ENCODE assay signal across 10 cellular contexts in the genomic region with DNA sequence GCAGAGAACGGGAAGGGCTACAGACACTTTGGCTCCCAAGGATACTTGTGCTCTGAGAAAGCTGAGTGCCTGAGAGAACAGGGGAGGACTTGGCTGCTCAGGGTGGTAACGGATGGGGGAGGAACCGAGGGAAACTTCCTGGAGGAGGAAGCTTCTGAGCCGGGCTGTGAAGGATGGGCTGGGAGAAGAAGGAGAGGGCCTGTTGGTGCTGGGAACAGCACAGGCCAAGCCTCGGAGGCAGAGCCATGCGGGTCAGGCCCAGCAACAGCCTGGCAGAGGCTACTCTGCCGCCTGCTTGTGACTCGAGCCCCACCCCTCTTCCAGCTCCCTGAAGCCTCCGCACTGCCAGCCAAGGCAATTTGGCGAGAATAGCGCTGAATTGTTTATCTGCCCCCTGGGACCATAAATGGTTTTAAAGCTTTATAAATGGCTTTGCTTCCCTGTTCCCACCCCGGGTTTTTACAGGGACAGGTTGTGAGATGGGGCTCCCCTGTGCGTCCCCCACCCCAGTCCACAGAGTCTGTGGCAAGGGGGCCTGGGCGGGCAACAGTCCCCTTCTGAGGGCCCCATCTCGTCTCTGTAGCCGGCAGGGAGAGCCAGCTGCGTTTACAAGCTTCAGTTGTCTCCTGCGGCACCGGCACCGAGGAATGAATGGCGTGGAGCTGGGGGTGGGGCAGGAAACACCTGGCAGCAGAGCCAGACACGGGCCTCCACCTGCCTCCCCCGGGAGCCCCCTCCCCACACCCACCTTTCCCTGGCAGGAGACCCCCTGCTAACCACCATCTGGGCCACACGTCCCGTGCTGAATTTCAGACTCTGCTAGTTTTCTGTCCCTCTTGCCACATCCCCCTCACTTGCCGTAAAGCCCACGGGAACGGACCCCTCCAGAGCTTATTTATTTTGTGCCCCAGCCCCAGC. TPM values are rescaled to one million over a fixed set of nuclear protein-coding genes. Genes with fewer than 3 reads are reported as not detected.
DNase-seq lines count a peak whose midpoint lies in the region; ATAC-seq and TF ChIP-seq lines count a peak whose summit lies in the region.
"Had no signal": no experiment of that assay in that cellular context is flagged by ENCODE, and none has a peak within 500 bp of the region (broad histone marks: within the 10 kb centered on the region; RNA-seq: fewer than 3 reads in every experiment).

No MANE protein-coding gene starts in this region.

- H3K4me3 ChIP-seq in BE2C (ENCODE audit: low read depth, low read length) (peak overlapping the region; percentile 48), OCI-LY7 (ENCODE audit: low read depth, low read length, poor library complexity, severe bottlenecking) (peak overlapping the region; percentile 57)
- H3K4me3 ChIP-seq in CD4-positive, alpha-beta memory T cell (ENCODE audit: low read length in 2 of 2): no peak overlapping the region

- no peaks in the 10 kb centered on the region for H3K36me3 ChIP-seq in BE2C
- no peaks in the 10 kb centered on the region for H3K36me3 ChIP-seq in OCI-LY7 (ENCODE audit: insufficient read depth, low read length)
- no peaks in the 10 kb centered on the region for H3K36me3 ChIP-seq in CD4-positive, alpha-beta memory T cell (ENCODE audit: insufficient read depth, low read length)
- H3K36me3 ChIP-seq: neutrophil had no signal

- H3K9me3 ChIP-seq in BE2C (no peaks in the 10 kb centered on the region), OCI-LY7 (ENCODE audit: low read length) (peaks cover 5% of the 10 kb centered on the region; the same call in 1 of the 2 replicates)
- H3K9me3 ChIP-seq in CD4-positive, alpha-beta memory T cell (ENCODE audit: control insufficient read depth in 1 of 2, low read length in 2 of 2): no peaks in the 10 kb centered on the region
- H3K9me3 ChIP-seq: neutrophil had no signal

- H3K4me1 Mint-ChIP-seq in CD4-positive, alpha-beta memory T cell: peaks cover 0 to 6% (median 5%) of the 10 kb centered on the region in 4 donors

- H3K9me3 Mint-ChIP-seq in CD4-positive, alpha-beta memory T cell: peaks cover 0 to 2% (median 0%) of the 10 kb centered on the region in 8 donors

- TF ChIP-seq CTCF in BE2C (IDR thresholded peaks at IDR 0.05; ENCODE audit: low read depth, low read length): no peak
- 0 out of 2 replicates have a peak, but pooled peaks have one; percentile 21 for TF ChIP-seq CTCF in OCI-LY7 (conservative IDR thresholded peaks at IDR 0.05; ENCODE audit: low read length)

- BruUV-seq in OCI-LY7 (replicated peaks; lab: Mats Ljungman, UMichigan): no TSS peak

- peaks cover 23 to 26% of the 10 kb centered on the region in 2 donors for H3K27me3 Mint-ChIP-seq in CD4-positive, alpha-beta memory T cell

- no peaks in the 10 kb centered on the region for H3K9me2 ChIP-seq in OCI-LY7 (ENCODE audit: insufficient read depth, low read length)

- H3K4me2 ChIP-seq in OCI-LY7 (ENCODE audit: low read length): peak overlapping the region; percentile 73

- intact Hi-C loops in OCI-LY7 (cut with micrococcal nuclease; ENCODE audit: unreplicated experiment): loop anchor here (1.0 to 5.0 kb wide), 2 partner anchors 53 to 118 kb away; a partner anchor contains a TSS
- intact Hi-C loops in posterior vena cava (cut with DNase I): no loop called here
- intact Hi-C loops in CD4-positive, alpha-beta memory T cell (cut with micrococcal nuclease): no loop called here

- ATAC-seq in HG03039 (IDR thresholded peaks at IDR 0.05; ENCODE audit: unreplicated experiment): no peak

- H3K27me3 ChIP-seq in BE2C: no peaks in the 10 kb centered on the region
- peaks cover 7% of the 10 kb centered on the region for H3K27me3 ChIP-seq in CD4-positive, alpha-beta memory T cell (ENCODE audit: insufficient read depth, low read length)

- no peak overlapping the region for H3K27ac Mint-ChIP-seq in CD4-positive, alpha-beta memory T cell

- CTCF ChIA-PET in OCI-LY7 (lab: Charles Lee; ENCODE audit: unreplicated experiment): interaction anchor here (0.5 kb wide), 1 partner anchor 151 kb away, joined by 4 read pairs; no protein-coding TSS in a partner anchor
- CTCF ChIA-PET in CD4-positive, alpha-beta memory T cell (lab: Charles Lee; ENCODE audit: partially characterized antibody): interaction anchor here (1.1 kb wide), 1 partner anchor 12 kb away, joined by 3 read pairs; no protein-coding TSS in a partner anchor

- H3K79me2 ChIP-seq in OCI-LY7 (ENCODE audit: insufficient read depth, low read depth, low read length): no peaks in the 10 kb centered on the region

- POLR2A ChIA-PET in OCI-LY7 (lab: Charles Lee): interaction anchor here (0.6 to 1.0 kb wide), 2 partner anchors 25 to 118 kb away, joined by 3 to 4 read pairs; no protein-coding TSS in a partner anchor
- POLR2A ChIA-PET in CD4-positive, alpha-beta memory T cell (lab: Charles Lee; ENCODE audit: partially characterized antibody): no interaction called here

- H4K20me1 ChIP-seq in OCI-LY7 (ENCODE audit: insufficient read depth, low read length): no peaks in the 10 kb centered on the region

- no peak overlapping the region for H3K4me3 Mint-ChIP-seq in CD4-positive, alpha-beta memory T cell

- DNase-seq in BE2C (peak; percentile 83), NCI-H1105 (lab: John Stamatoyannopoulos, UW) (peak; percentile 89), OCI-LY7 (ENCODE audit: low spot score) (peak; percentile 86), iPS-NIHi7 (ENCODE audit: extremely low spot score) (peak; percentile 51), posterior vena cava (ENCODE audit: low spot score) (no peak)
- DNase-seq in activated CD8-positive, alpha-beta memory T cell treated with anti-CD3 and anti-CD28 coated beads for 24 hours: no peak
- DNase-seq in CD4-positive, alpha-beta memory T cell: no peak
- DNase-seq: activated CD4-positive, alpha-beta T cell treated with anti-CD3 and anti-CD28 coated beads, Interleukin-2, amount 50 U/mL, for 4 hours had no signal

- H3K27ac ChIP-seq in OCI-LY7 (ENCODE audit: low read depth, low read length, poor library complexity, severe bottlenecking): peak overlapping the region; percentile 94
- H3K27ac ChIP-seq in CD4-positive, alpha-beta memory T cell (ENCODE audit: low read depth, low read length): no peak overlapping the region
- H3K27ac ChIP-seq: neutrophil had no signal

- H2AFZ ChIP-seq in OCI-LY7 (ENCODE audit: low read length): peak overlapping the region; percentile 4; the same call in 1 of the 2 replicates

- no peaks in the 10 kb centered on the region for H3K36me3 Mint-ChIP-seq in CD4-positive, alpha-beta memory T cell

- H3K4me1 ChIP-seq in BE2C: peaks cover 73% of the 10 kb centered on the region
- peaks cover 74% of the 10 kb centered on the region for H3K4me1 ChIP-seq in OCI-LY7 (ENCODE audit: insufficient read depth, low read length, poor library complexity, severe bottlenecking)
- no peaks in the 10 kb centered on the region for H3K4me1 ChIP-seq in CD4-positive, alpha-beta memory T cell (ENCODE audit: insufficient read depth, low read length)

RNA-seq across cellular contexts. Expression of a gene that starts 24.4 kb away (rescaled TPM):
- polyA plus RNA-seq in BE2C (2012; ENCODE audit: insufficient read depth, insufficient read length, low read depth): 8.5 TPM
- total RNA-seq in OCI-LY7 (2014; rRNA removed; shearing (Covaris generic)): 7.8 and 8.9 TPM in 2 replicates
- 2.6 and 3.6 TPM in 2 replicates for total RNA-seq in OCI-LY7 (2022)
- total RNA-seq in posterior vena cava: not detected
- total RNA-seq in CD4-positive, alpha-beta memory T cell: not detected
- not detected for polyA plus RNA-seq in CD4-positive, alpha-beta memory T cell

RNA-seq across cellular contexts. Expression of a gene that starts 50.3 kb away (rescaled TPM):
- 26.1 TPM for polyA plus RNA-seq in BE2C (2012; ENCODE audit: insufficient read depth, insufficient read length, low read depth)
- 0.88 and 1.0 TPM in 2 replicates for total RNA-seq in OCI-LY7 (2014; rRNA removed; shearing (Covaris generic))
- total RNA-seq in OCI-LY7 (2022): not detected in 2 replicates
- total RNA-seq in posterior vena cava: 10 to 100 TPM in 1 of 2 donors, 1 to 10 TPM in 1; 5.5 to 11.3 TPM
- total RNA-seq in CD4-positive, alpha-beta memory T cell: under 1 TPM; 0.09 to 0.17 TPM
- under 1 TPM in 1 of 2 donors, not detected in 1; 0.07 TPM for polyA plus RNA-seq in CD4-positive, alpha-beta memory T cell

RNA-seq across cellular contexts. Expression of a gene that starts 51.3 kb away (rescaled TPM):
- polyA plus RNA-seq in BE2C (2012; ENCODE audit: insufficient read depth, insufficient read length, low read depth): 42.7 TPM
- not detected in 2 replicates for total RNA-seq in OCI-LY7 (2014; rRNA removed; shearing (Covaris generic))
- total RNA-seq in OCI-LY7 (2022) (not detected in 2 replicates), posterior vena cava (not detected)
- total RNA-seq in CD4-positive, alpha-beta memory T cell: under 1 TPM; 0.08 to 0.09 TPM
- under 1 TPM in 1 of 2 donors, not detected in 1; 0.18 TPM for polyA plus RNA-seq in CD4-positive, alpha-beta memory T cell

Comparison
In these comparisons a context has a peak if more than half of its experiments do, and no peak if none do; other contexts are left out.
1. DNase-seq: peak in BE2C (single experiment), NCI-H1105 (single experiment), OCI-LY7 (single experiment) and iPS-NIHi7 (single experiment); none in posterior vena cava (single experiment), activated CD8-positive, alpha-beta memory T cell treated with anti-CD3 and anti-CD28 coated beads for 24 hours (single experiment) and CD4-positive, alpha-beta memory T cell (0 of 5).
2. H3K4me3 ChIP-seq: peak in BE2C (single experiment) and OCI-LY7 (single experiment); none in CD4-positive, alpha-beta memory T cell (0 of 2).